In genomic region chr19:6023085-6023682, GRCh38 we compare ENCODE assay signal across 11 cellular contexts. TPM values are rescaled to one million over a fixed set of nuclear protein-coding genes. Genes with fewer than 3 reads are reported as not detected.
DNase-seq lines count a peak whose midpoint lies in the region; ATAC-seq, FAIRE-seq and TF ChIP-seq lines count a peak whose summit lies in the region.
"Had no signal": no experiment of that assay in that cellular context is flagged by ENCODE, and none has a peak within 500 bp of the region (broad histone marks: within the 10 kb centered on the region; RNA-seq: fewer than 3 reads in every experiment).

No MANE protein-coding gene starts in this region.

- ATAC-seq in Right ventricle myocardium inferior (peak; percentile 27), GM12878 (peak; percentile 40)

- TF ChIP-seq POLR2A in GM12878 (IDR thresholded peaks at IDR 0.05; ENCODE audit: low read depth, low read length), result no peak
- TF ChIP-seq POLR2A in uterus (IDR thresholded peaks at IDR 0.05), result no peak

- H3K9me3 ChIP-seq in GM12878 (replicated peaks; ENCODE audit: control insufficient read depth, insufficient read depth, low read length) (no peaks in the 10 kb centered on the region), uterus (no peaks in the 10 kb centered on the region)
- H3K9me3 ChIP-seq: colonic mucosa had no signal

- BruUV-seq in GM12878 (replicated peaks; lab: Mats Ljungman, UMichigan), result no TSS peak

- no peak overlapping the region for H3K9ac ChIP-seq in GM12878 (ENCODE audit: control insufficient read depth, insufficient read depth, low read length)

- H3K4me2 ChIP-seq in GM12878 (ENCODE audit: control insufficient read depth, insufficient read depth), result no peak overlapping the region

- H3K79me2 ChIP-seq in GM12878 (ENCODE audit: control insufficient read depth, insufficient read depth, low read length), result no peaks in the 10 kb centered on the region

- WGBS in GM12878 (ENCODE audit: insufficient coverage, insufficient replicate concordance, low lambda C conversion rate, missing lambda C conversion rate), result 60% methylated on average over 21 of the region's 21 CpGs

- CTCF ChIA-PET in GM12878 (lab: Yijun Ruan, JAX), result interaction anchor here (0.7 to 5.2 kb wide), 25 partner anchors 10 to 334 kb away, joined by 3 to 63 read pairs (median 7); partner anchors contain the start of genes NRTN, RANBP3 and RPL36

- TF ChIP-seq RAD21 in GM12878 (IDR thresholded peaks at IDR 0.05; ENCODE audit: insufficient read depth, low read depth, low read length), result no peak

- no peaks in the 10 kb centered on the region for H3K27me3 ChIP-seq in GM12878 (replicated peaks in 1 of 2; ENCODE audit: control insufficient read depth in 2 of 2, insufficient read depth in 2 of 2, low read length in 1 of 2)
- no peaks in the 10 kb centered on the region for H3K27me3 ChIP-seq in uterus
- H3K27me3 ChIP-seq: colonic mucosa had no signal

- POLR2A ChIA-PET in GM12878 (lab: Charles Lee), result no interaction called here

- intact Hi-C loops in Right ventricle myocardium inferior (cut with DNase I), result loop anchor here (2.0 kb wide), 1 partner anchor 36 kb away; no protein-coding TSS in a partner anchor
- intact Hi-C loops in cardiac septum (cut with DNase I), result loop anchor here (2.0 kb wide), 1 partner anchor 250 kb away; no protein-coding TSS in a partner anchor
- intact Hi-C loops in GM12878 (cut with micrococcal nuclease; ENCODE audit: unreplicated experiment), result loop anchor here (2.0 to 10.0 kb wide), 2 partner anchors 36 to 218 kb away; partner anchors contain the start of gene NRTN
- intact Hi-C loops in uterus (cut with DNase I; ENCODE audit: low total_unique reads), result loop anchor here (5.0 kb wide), 1 partner anchor 36 kb away; no protein-coding TSS in a partner anchor

- TF ChIP-seq EP300 in GM12878 (IDR thresholded peaks at IDR 0.05; ENCODE audit: borderline replicate concordance in 1 of 2, control insufficient read depth in 1 of 2, low read depth in 2 of 2, low read length in 2 of 2), result no peak

- TF ChIP-seq CTCF in GM12878 (IDR thresholded peaks at IDR 0.05 in 2 of 3, conservative IDR thresholded peaks at IDR 0.05 in 1 of 3; ENCODE audit: control insufficient read depth in 2 of 3, extremely low read depth in 1 of 3, insufficient read depth in 1 of 3, low read depth in 3 of 3, low read length in 3 of 3) (no peak), uterus (IDR thresholded peaks at IDR 0.05) (no peak)

- H3K4me3 ChIP-seq in GM12878 (no peak overlapping the region), uterus (no peak overlapping the region)
- H3K4me3 ChIP-seq: colonic mucosa had no signal

- no peaks in the 10 kb centered on the region for H4K20me1 ChIP-seq in GM12878 (ENCODE audit: control insufficient read depth, insufficient read depth)

- SMC1A ChIA-PET in GM12878 (lab: Charles Lee; ENCODE audit: uncharacterized antibody, unreplicated experiment), result interaction anchor here (0.7 to 2.6 kb wide), 10 partner anchors 10 to 1681 kb away, joined by 3 to 26 read pairs (median 8); partner anchors contain the start of genes NDUFA11 and VMAC

- no peak overlapping the region for H2AFZ ChIP-seq in GM12878 (ENCODE audit: control insufficient read depth, low read depth, low read length)

- H3K27ac ChIP-seq in GM12878 (ENCODE audit: control insufficient read depth, insufficient read depth) (no peak overlapping the region), uterus (peak overlapping the region; percentile 36 to 55)
- H3K27ac ChIP-seq: colonic mucosa had no signal

- no peak for DNase-seq in Right ventricle myocardium inferior (ENCODE audit: missing footprints)
- no peak for DNase-seq in cardiac septum (ENCODE audit: low spot score)
- DNase-seq in GM12878 (ENCODE audit: low read depth, low spot score), result no peak
- DNase-seq in kidney glomerular epithelial cell (lab: John Stamatoyannopoulos, UW), result peak; percentile 28
- DNase-seq in uterus, result peak in 1 of 2 donors; percentile 45
- no peak for DNase-seq in DMS153 (lab: John Stamatoyannopoulos, UW)
- DNase-seq in NCI-H1092 treated with DMSO at 0.1 percent for 48 hours (lab: John Stamatoyannopoulos, UW), result no peak
- DNase-seq in medulla oblongata (ENCODE audit: extremely low spot score), result no peak
- DNase-seq: colonic mucosa, mesendoderm, NCI-H1930 had no signal

- H3K36me3 ChIP-seq in GM12878 (ENCODE audit: control insufficient read depth in 2 of 2, insufficient read depth in 2 of 2, low read length in 1 of 2), result no peaks in the 10 kb centered on the region
- H3K36me3 ChIP-seq in uterus, result no peaks in the 10 kb centered on the region
- H3K36me3 ChIP-seq: colonic mucosa had no signal

- in situ Hi-C loops in GM12878 (cut with MboI), result loop anchor here (5.0 kb wide), 1 partner anchor 216 kb away; the partner anchor contains the start of gene NRTN

- RAD21 ChIA-PET in GM12878 (lab: Charles Lee; ENCODE audit: unreplicated experiment), result interaction anchor here (0.8 to 2.4 kb wide), 10 partner anchors 10 to 219 kb away, joined by 3 to 21 read pairs (median 8); partner anchors contain the start of gene RANBP3

- no peak for FAIRE-seq in GM12878 (lab: Jason Lieb, UNC)

- H3K4me1 ChIP-seq in GM12878 (ENCODE audit: control insufficient read depth, insufficient read depth, low read length) (no peaks in the 10 kb centered on the region), uterus (peaks cover 0 to 7% of the 10 kb centered on the region in 2 donors)
- H3K4me1 ChIP-seq: colonic mucosa had no signal

TF ChIP-seq in GM12878, 131 proteins besides CTCF, POLR2A, EP300 and RAD21:
- no peak for TF ChIP-seq CUX1 (IDR thresholded peaks at IDR 0.05; ENCODE audit: insufficient replicate concordance, low read depth, low read length)
- peak in 1 of 2 experiments; percentile 24; a peak in 1 of 4 replicates for TF ChIP-seq BHLHE40 (IDR thresholded peaks at IDR 0.05; ENCODE audit: borderline replicate concordance in 1 of 2, low read depth in 2 of 2, low read length in 1 of 2)
- no peak for TF ChIP-seq ELK1 (IDR thresholded peaks at IDR 0.05; ENCODE audit: low read depth, low read length)
- no peak for TF ChIP-seq EED (IDR thresholded peaks at IDR 0.05; ENCODE audit: low read depth)

RNA-seq across cellular contexts. Expression of gene RANBP3, which starts 45.2 kb away (rescaled TPM):
- total RNA-seq in Right ventricle myocardium inferior, result 65.6 TPM
- 49.0 TPM for total RNA-seq in cardiac septum
- 50.6 and 76.5 TPM in 2 replicates for total RNA-seq in GM12878 (2013; cell fraction: nucleolus; rRNA removed)
- 53.9 and 57.7 TPM in 2 replicates for total RNA-seq in GM12878 (2014; rRNA removed)
- total RNA-seq in GM12878 (2014; rRNA removed; fragmentation: Illumina TruSeq; extraction: Trizol), result 55.3 and 56.9 TPM in 2 replicates
- 73.4 and 76.6 TPM in 2 replicates for total RNA-seq in GM12878 (2021)
- polyA plus RNA-seq in GM12878 (2011; ENCODE audit: low read depth), result 13.0 TPM
- 30.5 and 59.4 TPM in 2 replicates for polyA plus RNA-seq in GM12878 (2011; rRNA removed)
- polyA plus RNA-seq in GM12878 (2011; cell fraction: cytosol; rRNA removed), result 93.2 and 134 TPM in 2 replicates
- 150 and 262 TPM in 2 replicates for polyA plus RNA-seq in GM12878 (2011; cell fraction: nucleus; rRNA removed)
- polyA plus RNA-seq in GM12878 (2012), result 42.6 and 45.6 TPM in 2 replicates
- 37.9 and 60.6 TPM in 2 replicates for polyA plus RNA-seq in GM12878 (2014; fragmentation: Illumina TruSeq; extraction: Trizol)
- 1 to 10 TPM; 1.1 to 1.2 TPM for polyA plus RNA-seq in GM12878 (2014; fragmentation: Nextera tagmentation; extraction: Ambion mirVana)
- polyA plus RNA-seq in GM12878 (2014; rRNA removed), result 81.6 and 91.1 TPM in 2 replicates
- polyA plus RNA-seq in GM12878 (2016; fragmentation: Nextera tagmentation; extraction: Ambion mirVana), result 10 to 100 TPM; 61.0 to 63.3 TPM
- polyA minus RNA-seq in GM12878 (2011; rRNA and poly(A)+ RNA removed), result 47.3 and 71.4 TPM in 2 replicates
- polyA minus RNA-seq in GM12878 (2011; cell fraction: cytosol; rRNA and poly(A)+ RNA removed), result 34.5 and 45.1 TPM in 2 replicates
- 28.5 and 37.0 TPM in 2 replicates for polyA minus RNA-seq in GM12878 (2011; cell fraction: nucleus; rRNA and poly(A)+ RNA removed)
- 10 to 100 TPM; 40.9 to 98.1 (median 48.5) TPM for total RNA-seq in uterus
